20 cellular contexts compared by ENCODE assay signal in the genomic region with DNA sequence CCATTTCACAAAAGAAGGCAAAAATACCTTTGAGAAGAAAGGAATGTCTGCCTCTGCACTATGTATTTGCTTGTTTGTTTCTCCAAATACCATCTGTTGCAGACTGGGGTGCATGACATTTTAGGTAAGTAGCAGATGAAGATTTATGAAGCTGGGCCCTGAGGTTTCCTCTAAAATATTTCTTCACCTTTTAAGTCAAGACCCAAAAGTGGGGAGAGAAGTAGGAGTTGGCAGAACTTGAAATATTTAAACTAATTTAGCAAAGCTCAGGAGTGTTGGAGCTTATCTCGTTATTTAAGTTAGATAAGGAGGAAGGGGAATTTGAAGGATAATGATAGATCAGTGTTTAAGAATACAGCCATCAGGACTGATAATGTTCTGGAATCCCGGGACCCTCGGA.
DNase-seq lines count a peak whose midpoint lies in the region; ATAC-seq, FAIRE-seq and TF ChIP-seq lines count a peak whose summit lies in the region.
"Had no signal": no experiment of that assay in that cellular context is flagged by ENCODE, and none has a peak within 500 bp of the region (broad histone marks: within the 10 kb centered on the region; RNA-seq: fewer than 3 reads in every experiment).

No MANE protein-coding gene starts in this region.

- DNase-seq in NCI-H226 (peak; percentile 40), body of pancreas (no peak), thyroid gland (no peak), RCC 7860 (ENCODE audit: low spot score) (no peak), hepatic stellate cell (ENCODE audit: low spot score) (no peak), germinal center (ENCODE audit: low spot score) (no peak)
- DNase-seq: activated CD4-positive, CD25-positive, alpha-beta regulatory T cell; adrenal gland; cerebellar nuclear complex; left ventricle myocardium superior; naive thymus-derived CD8-positive, alpha-beta T cell; NCI-H1694; NCI-H2227 treated with DMSO at 0.1 percent for 48 hours; NK-92 treated with Interleukin-12 subunit alpha and Interleukin-12 subunit beta, amount 100 ng/mL, for 24 hours; T-helper 17 cell had no signal

- H3K4me3 ChIP-seq in body of pancreas, result no peak overlapping the region
- no peak overlapping the region for H3K4me3 ChIP-seq in mucosa of rectum (ENCODE audit: low read length in 2 of 2)
- H3K4me3 ChIP-seq in thyroid gland (replicated peaks in 1 of 3), result no peak overlapping the region
- H3K4me3 ChIP-seq: adrenal gland had no signal

- no peaks in the 10 kb centered on the region for H3K36me3 ChIP-seq in body of pancreas (replicated peaks in 1 of 2; ENCODE audit: insufficient read depth in 1 of 2, low read depth in 2 of 2)
- H3K36me3 ChIP-seq in mucosa of rectum (ENCODE audit: control insufficient read depth in 2 of 2, insufficient read depth in 2 of 2, low read length in 2 of 2), result peaks cover 13 to 14% of the 10 kb centered on the region in 2 donors
- H3K36me3 ChIP-seq in thyroid gland, result no peaks in the 10 kb centered on the region
- H3K36me3 ChIP-seq: adrenal gland had no signal

- no peaks in the 10 kb centered on the region for H3K9me3 ChIP-seq in body of pancreas
- H3K9me3 ChIP-seq in mucosa of rectum (ENCODE audit: control insufficient read depth in 2 of 2, low read length in 2 of 2), result no peaks in the 10 kb centered on the region
- no peaks in the 10 kb centered on the region for H3K9me3 ChIP-seq in thyroid gland
- H3K9me3 ChIP-seq: adrenal gland had no signal

- no peak for TF ChIP-seq POLR2A in body of pancreas (IDR thresholded peaks at IDR 0.05)
- no peak for TF ChIP-seq POLR2A in thyroid gland (IDR thresholded peaks at IDR 0.05)

- H3K9ac ChIP-seq in mucosa of rectum (ENCODE audit: low read depth in 1 of 2, low read length in 2 of 2), result no peak overlapping the region

- H3K27me3 ChIP-seq in body of pancreas (no peaks in the 10 kb centered on the region), mucosa of rectum (ENCODE audit: control insufficient read depth in 2 of 2, insufficient read depth in 2 of 2, low read length in 2 of 2) (no peaks in the 10 kb centered on the region), thyroid gland (no peaks in the 10 kb centered on the region)
- H3K27me3 ChIP-seq: adrenal gland had no signal

- no peak for FAIRE-seq in RCC 7860 (lab: Jason Lieb, UNC)
- FAIRE-seq: urothelium cell line had no signal

- intact Hi-C loops in body of pancreas (cut with DNase I) (no loop called here), thyroid gland (cut with DNase I) (no loop called here)

- ATAC-seq in body of pancreas (no peak), HG03520 (IDR thresholded peaks at IDR 0.05; ENCODE audit: unreplicated experiment) (no peak)
- ATAC-seq: activated T-helper 17 cell treated with anti-CD3 and anti-CD28 coated beads, Interleukin-2, amount 50 U/mL, for 72 hours; naive thymus-derived CD8-positive, alpha-beta T cell; stimulated activated memory B cell treated with anti-CD40 and anti-IgM and Interleukin-4, amounts not matched to agents 10 μg/mL and 1 μg/mL and 100 μg/mL, for 72 hours; T-helper 17 cell had no signal

- H3K4me1 ChIP-seq in body of pancreas (peaks cover 72% of the 10 kb centered on the region), mucosa of rectum (ENCODE audit: control insufficient read depth in 2 of 2, insufficient read depth in 2 of 2, low read length in 2 of 2) (peaks cover 8 to 10% of the 10 kb centered on the region in 2 donors), thyroid gland (peaks cover 57 to 71% of the 10 kb centered on the region in 2 donors)

- WGBS in body of pancreas, 2 donors, result 23 to 29% methylated on average over 3 of the region's 3 CpGs
- 87 to 90% methylated on average over 3 of the region's 3 CpGs for WGBS in thyroid gland, 2 donors

- no peak for TF ChIP-seq CTCF in body of pancreas (IDR thresholded peaks at IDR 0.05)
- TF ChIP-seq CTCF in thyroid gland (IDR thresholded peaks at IDR 0.05), result no peak

- peak overlapping the region; percentile 40 to 85 (median 44) for H3K27ac ChIP-seq in body of pancreas
- H3K27ac ChIP-seq in mucosa of rectum (ENCODE audit: low read depth in 2 of 2, low read length in 2 of 2), result peak overlapping the region; percentile 10 to 44
- peak overlapping the region; percentile 61 to 96 (median 89) for H3K27ac ChIP-seq in thyroid gland

Comparison
In these comparisons a context has a peak if more than half of its experiments do, and no peak if none do; other contexts are left out.
1. H3K27ac ChIP-seq: peak in every context shown above with its lines; median percentile 89 in thyroid gland; 44 in body of pancreas; 27 in mucosa of rectum.